Comparison of ENCODE assay signal across 20 cellular contexts in the genomic region with DNA sequence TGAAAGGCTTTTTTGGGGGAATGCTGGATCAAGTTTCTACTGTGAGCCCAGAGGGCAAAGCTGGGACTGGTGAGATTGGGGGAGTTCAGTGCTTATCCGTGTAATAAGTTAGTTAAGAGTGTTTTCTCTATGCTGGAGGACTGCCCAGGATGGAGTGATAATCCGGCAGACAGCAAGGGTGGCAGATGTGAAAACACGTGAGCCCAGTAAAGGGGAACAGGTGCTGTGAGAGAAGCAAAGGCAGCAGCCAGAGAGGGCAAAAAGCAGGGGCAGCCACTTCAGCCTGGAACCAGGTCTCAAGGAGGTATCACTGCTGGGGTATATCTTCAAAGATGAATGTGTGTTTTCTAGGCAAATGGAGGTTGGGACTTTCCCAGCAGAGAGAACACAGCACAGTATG. TPM values are rescaled to one million over a fixed set of nuclear protein-coding genes. Genes with fewer than 3 reads are reported as not detected.
DNase-seq lines count a peak whose midpoint lies in the region; ATAC-seq and TF ChIP-seq lines count a peak whose summit lies in the region.
"Had no signal": no experiment of that assay in that cellular context is flagged by ENCODE, and none has a peak within 500 bp of the region (broad histone marks: within the 10 kb centered on the region; RNA-seq: fewer than 3 reads in every experiment).

No MANE protein-coding gene starts in this region.

- no peaks in the 10 kb centered on the region for H3K9me3 ChIP-seq in gastroesophageal sphincter
- no peaks in the 10 kb centered on the region for H3K9me3 ChIP-seq in sigmoid colon

- H3K27me3 ChIP-seq in gastroesophageal sphincter (no peaks in the 10 kb centered on the region), sigmoid colon (no peaks in the 10 kb centered on the region)

- TF ChIP-seq EP300 in gastroesophageal sphincter (IDR thresholded peaks at IDR 0.05) (no peak), sigmoid colon (IDR thresholded peaks at IDR 0.05) (no peak)

- H3K27ac ChIP-seq in gastroesophageal sphincter (peak overlapping the region in 3 of 4 donors; percentile 41 to 77 (median 67)), sigmoid colon (peak overlapping the region in 3 of 4 donors; percentile 54 to 74 (median 68))
- H3K27ac ChIP-seq: 22Rv1 had no signal

- H3K4me1 ChIP-seq in gastroesophageal sphincter (peaks cover 0 to 27% (median 4%) of the 10 kb centered on the region in 3 donors), sigmoid colon (peaks cover 0 to 46% (median 29%) of the 10 kb centered on the region in 4 donors)

- TF ChIP-seq POLR2A in gastroesophageal sphincter (IDR thresholded peaks at IDR 0.05) (no peak), sigmoid colon (IDR thresholded peaks at IDR 0.05) (no peak)

- WGBS in gastroesophageal sphincter (ENCODE audit: low coverage in 1 of 2), 2 donors = 58 to 70% methylated on average over 3 of the region's 3 CpGs
- WGBS in sigmoid colon, 2 donors = 85 to 95% methylated on average over 3 of the region's 3 CpGs

- peak; percentile 75 for DNase-seq in DMS 273 (lab: John Stamatoyannopoulos, UW; ENCODE audit: unreplicated experiment)
- no peak for DNase-seq in DMS 273 treated with DMSO at 0.1 percent for 48 hours (lab: John Stamatoyannopoulos, UW)
- peak; percentile 41 for DNase-seq in NCI-H524 treated with DMSO at 0.1 percent for 48 hours (lab: John Stamatoyannopoulos, UW)
- DNase-seq in sigmoid colon = no peak
- no peak for DNase-seq in Right ventricle myocardium superior
- no peak for DNase-seq in HUDEP-2 (lab: John Stamatoyannopoulos, UW; ENCODE audit: unreplicated experiment in 76 of 76)
- DNase-seq: CD4-positive, alpha-beta T cell; DMS79; KBM-7; NCI-H1436; NCI-H2081; NCI-H226; NCI-H526 treated with DMSO at 0.1 percent for 48 hours; NK-92 treated with Interleukin-12 subunit alpha and Interleukin-12 subunit beta, amount 100 ng/mL, for 24 hours; RPMI8226 had no signal

- intact Hi-C loops in sigmoid colon (cut with DNase I) = no loop called here
- intact Hi-C loops in Right ventricle myocardium superior (cut with DNase I) = no loop called here

- H3K4me3 ChIP-seq in gastroesophageal sphincter = no peak overlapping the region
- H3K4me3 ChIP-seq in sigmoid colon = no peak overlapping the region
- H3K4me3 ChIP-seq: GM23338 had no signal

- ATAC-seq in gastroesophageal sphincter (peak; percentile 28), GM19023 (IDR thresholded peaks at IDR 0.05; ENCODE audit: unreplicated experiment) (no peak), Right ventricle myocardium superior (ENCODE audit: poor library complexity) (no peak)
- ATAC-seq: GM23338, HCT116 had no signal

- no peak for TF ChIP-seq CTCF in gastroesophageal sphincter (IDR thresholded peaks at IDR 0.05)
- TF ChIP-seq CTCF in sigmoid colon (IDR thresholded peaks at IDR 0.05) = no peak

- H3K36me3 ChIP-seq in gastroesophageal sphincter (no peaks in the 10 kb centered on the region), sigmoid colon (no peaks in the 10 kb centered on the region)

RNA-seq across cellular contexts. Expression of a gene that starts 53.9 kb away (rescaled TPM):
- total RNA-seq in gastroesophageal sphincter (10 to 100 TPM; 19.1 to 49.1 (median 34.0) TPM), sigmoid colon (10 to 100 TPM; 24.3 to 41.7 (median 37.2) TPM), Right ventricle myocardium superior (12.3 TPM)
- 10 to 100 TPM in 1 of 3 donors, 1 to 10 TPM in 2; 6.0 to 21.2 (median 7.2) TPM for polyA plus RNA-seq in sigmoid colon

Comparison
In these comparisons a context has a peak if more than half of its experiments do, and no peak if none do; other contexts are left out.
1. DNase-seq: peak in DMS 273 (single experiment) and NCI-H524 treated with DMSO at 0.1 percent for 48 hours (single experiment); none in DMS 273 treated with DMSO at 0.1 percent for 48 hours (single experiment), sigmoid colon (single experiment), Right ventricle myocardium superior (single experiment) and HUDEP-2 (0 of 76).